Comparison of ENCODE assay signal across 8 cellular contexts in the genomic region with DNA sequence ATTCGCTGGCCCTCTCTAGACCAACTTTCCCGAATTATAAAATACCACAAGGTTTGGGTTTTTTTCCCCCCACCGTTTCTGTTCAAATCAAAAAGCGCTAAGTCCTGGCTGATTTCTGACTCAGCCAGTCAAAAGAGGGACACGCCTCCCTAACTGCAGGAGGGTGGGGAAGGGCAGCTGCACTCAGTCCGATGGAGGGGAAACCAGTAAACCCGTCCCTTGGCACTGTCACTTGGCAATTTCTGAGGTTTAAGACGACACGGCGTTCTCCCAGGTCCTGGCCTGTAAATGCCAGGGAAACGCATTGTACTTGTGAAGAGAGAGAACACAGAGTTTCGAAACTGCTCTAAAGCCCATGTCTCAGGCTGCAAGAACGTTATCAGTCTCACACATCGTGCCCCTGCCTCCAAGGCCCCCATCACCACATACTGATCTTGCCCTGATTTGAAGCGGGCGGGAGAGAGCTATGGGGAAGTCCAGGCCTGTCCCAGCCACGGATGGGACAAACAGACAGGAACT. TPM values are rescaled to one million over a fixed set of nuclear protein-coding genes. Genes with fewer than 3 reads are reported as not detected.
DNase-seq lines count a peak whose midpoint lies in the region; ATAC-seq, FAIRE-seq and TF ChIP-seq lines count a peak whose summit lies in the region.

No MANE protein-coding gene starts in this region.

- H4K20me1 ChIP-seq in HepG2 (ENCODE audit: insufficient read depth, low read length), result peaks cover 36% of the 10 kb centered on the region; the same call in 1 of the 2 replicates

- H3K27me3 ChIP-seq in HepG2 (ENCODE audit: control insufficient read depth in 1 of 2, insufficient read depth in 2 of 2, low read length in 2 of 2), result no peaks in the 10 kb centered on the region
- H3K27me3 ChIP-seq in upper lobe of left lung, result no peaks in the 10 kb centered on the region

- H3K27ac ChIP-seq in HepG2 (ENCODE audit: extremely low read length, insufficient read depth, low read length) (no peak overlapping the region), upper lobe of left lung (peak overlapping the region; percentile 73 to 82 (median 76))

- H3K9me3 ChIP-seq in HepG2 (ENCODE audit: low read length) (no peaks in the 10 kb centered on the region), upper lobe of left lung (no peaks in the 10 kb centered on the region)

- no peak overlapping the region for H3K4me2 ChIP-seq in HepG2 (ENCODE audit: low read depth, low read length)

- FAIRE-seq in HepG2 (lab: Jason Lieb, UNC), result no peak

- TF ChIP-seq CTCF in astrocyte of the cerebellum (IDR thresholded peaks at IDR 0.05; ENCODE audit: low read depth, low read length, missing control alignments), result no peak
- TF ChIP-seq CTCF in HepG2 (CRISPR knock-in tag; IDR thresholded peaks at IDR 0.05), result no peak
- no peak for TF ChIP-seq CTCF in upper lobe of left lung (IDR thresholded peaks at IDR 0.05)

- H3K36me3 ChIP-seq in HepG2 (replicated peaks in 1 of 2; ENCODE audit: control insufficient read depth in 1 of 2, insufficient read depth in 2 of 2, low read length in 2 of 2) (peaks cover 0 to 3% of the 10 kb centered on the region in 2 experiments; a peak in 2 of 5 replicates), upper lobe of left lung (no peaks in the 10 kb centered on the region)

- CTCF ChIA-PET in HepG2 (lab: Yijun Ruan, JAX; ENCODE audit: low intra/inter-chr PET ratio, low total read pairs), result no interaction called here

- intact Hi-C loops in HepG2 (cut with micrococcal nuclease; ENCODE audit: unreplicated experiment), result no loop called here

- TF ChIP-seq EP300 in HepG2 (IDR thresholded peaks at IDR 0.05; ENCODE audit: low read depth in 2 of 2, low read length in 2 of 2), result no peak
- no peak for TF ChIP-seq EP300 in HepG2 (CRISPR knock-in tag; IDR thresholded peaks at IDR 0.05; ENCODE audit: borderline replicate concordance)
- peak in 2 of 4 donors; percentile 95 to 96 for TF ChIP-seq EP300 in upper lobe of left lung (IDR thresholded peaks at IDR 0.05)

- ATAC-seq in HepG2, result peak; percentile 18; the same call in 1 of the 3 replicates
- peak; percentile 76 to 77 for ATAC-seq in upper lobe of left lung (ENCODE audit: low FRiP score in 2 of 2)
- ATAC-seq in HG03135 (IDR thresholded peaks at IDR 0.05; ENCODE audit: unreplicated experiment), result no peak

- H3K9ac ChIP-seq in HepG2 (ENCODE audit: insufficient read depth, low read depth, low read length), result no peak overlapping the region

- H3K79me2 ChIP-seq in HepG2 (ENCODE audit: insufficient read depth, low read length), result peaks cover 91% of the 10 kb centered on the region

- H3K4me1 ChIP-seq in HepG2 (ENCODE audit: insufficient read depth, low read length) (peaks cover 69% of the 10 kb centered on the region), upper lobe of left lung (peaks cover 33 to 81% (median 49%) of the 10 kb centered on the region in 4 donors)

- DNase-seq in NCI-H2227 (lab: John Stamatoyannopoulos, UW; ENCODE audit: unreplicated experiment) (peak; percentile 11), NCI-H2227 treated with DMSO at 0.1 percent for 48 hours (lab: John Stamatoyannopoulos, UW) (no peak), astrocyte of the cerebellum (ENCODE audit: low read depth) (no peak), HepG2 (ENCODE audit: low spot score) (no peak), upper lobe of left lung (peak in 1 of 2 donors; percentile 80), NCI-H748 treated with DMSO at 0.1 percent for 48 hours (lab: John Stamatoyannopoulos, UW) (no peak), OCI-M2 (lab: John Stamatoyannopoulos, UW; ENCODE audit: unreplicated experiment) (no peak)

- H3K4me3 ChIP-seq in astrocyte of the cerebellum (ENCODE audit: low read depth, low read length) (peak overlapping the region; percentile 32), HepG2 (replicated peaks in 1 of 3; ENCODE audit: insufficient read depth in 1 of 3, low read depth in 2 of 3, low read length in 3 of 3) (no peak overlapping the region), upper lobe of left lung (peak overlapping the region in 1 of 4 donors; percentile 4)

- no peak overlapping the region for H2AFZ ChIP-seq in HepG2 (ENCODE audit: low read length)

- TF ChIP-seq POLR2A in HepG2 (IDR thresholded peaks at IDR 0.05; ENCODE audit: insufficient read depth in 1 of 2, low read depth in 2 of 2, low read length in 2 of 2) (no peak), upper lobe of left lung (IDR thresholded peaks at IDR 0.05) (no peak)

- POLR2A ChIA-PET in HepG2 (lab: Yijun Ruan, JAX), result no interaction called here

- whole genome bisulfite sequencing in HepG2 (ENCODE audit: low lambda C conversion rate), result 77% methylated on average over 17 of the region's 17 CpGs
- WGBS in upper lobe of left lung, 2 donors, result 29 to 45% methylated on average over 17 of the region's 17 CpGs

- no peak for TF ChIP-seq RAD21 in HepG2 (CRISPR knock-in tag; IDR thresholded peaks at IDR 0.05)

- BruUV-seq in HepG2 (replicated peaks; lab: Mats Ljungman, UMichigan), result no TSS peak

- in situ Hi-C loops in astrocyte of the cerebellum (cut with HindIII; ENCODE audit: low sequenced_read_pairs) (no loop called here), HepG2 (cut with HindIII; ENCODE audit: extremely low pct_ligation_motif_present, low pct_unique_long_range_greater_than_20kb) (no loop called here)

TF ChIP-seq in HepG2, 621 proteins besides CTCF, POLR2A, EP300 and RAD21 (continues in another document):
- TF ChIP-seq FOSL2 (CRISPR knock-in tag; IDR thresholded peaks at IDR 0.05), result peak; percentile 61
- TF ChIP-seq ARNTL (CRISPR knock-in tag; IDR thresholded peaks at IDR 0.05), result no peak
- TF ChIP-seq ZNF10 (CRISPR knock-in tag; IDR thresholded peaks at IDR 0.05; ENCODE audit: borderline replicate concordance, low read depth), result no peak
- 0 out of 2 replicates have a peak, but pooled peaks have one; percentile 16 for TF ChIP-seq FOSL1 (CRISPR knock-in tag; IDR thresholded peaks at IDR 0.05; ENCODE audit: borderline replicate concordance)
- TF ChIP-seq, protein P1, sequence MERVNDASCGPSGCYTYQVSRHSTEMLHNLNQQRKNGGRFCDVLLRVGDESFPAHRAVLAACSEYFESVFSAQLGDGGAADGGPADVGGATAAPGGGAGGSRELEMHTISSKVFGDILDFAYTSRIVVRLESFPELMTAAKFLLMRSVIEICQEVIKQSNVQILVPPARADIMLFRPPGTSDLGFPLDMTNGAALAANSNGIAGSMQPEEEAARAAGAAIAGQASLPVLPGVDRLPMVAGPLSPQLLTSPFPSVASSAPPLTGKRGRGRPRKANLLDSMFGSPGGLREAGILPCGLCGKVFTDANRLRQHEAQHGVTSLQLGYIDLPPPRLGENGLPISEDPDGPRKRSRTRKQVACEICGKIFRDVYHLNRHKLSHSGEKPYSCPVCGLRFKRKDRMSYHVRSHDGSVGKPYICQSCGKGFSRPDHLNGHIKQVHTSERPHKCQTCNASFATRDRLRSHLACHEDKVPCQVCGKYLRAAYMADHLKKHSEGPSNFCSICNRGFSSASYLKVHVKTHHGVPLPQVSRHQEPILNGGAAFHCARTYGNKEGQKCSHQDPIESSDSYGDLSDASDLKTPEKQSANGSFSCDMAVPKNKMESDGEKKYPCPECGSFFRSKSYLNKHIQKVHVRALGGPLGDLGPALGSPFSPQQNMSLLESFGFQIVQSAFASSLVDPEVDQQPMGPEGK (CRISPR knock-in tag; IDR thresholded peaks at IDR 0.05), result peak; percentile 69
- TF ChIP-seq TEAD3 (CRISPR knock-in tag; optimal IDR thresholded peaks at IDR 0.05; ENCODE audit: borderline replicate concordance), result peak; percentile 19
- peak; percentile 28; the same call in 1 of the 2 replicates for TF ChIP-seq ZBTB33 (CRISPR knock-in tag; IDR thresholded peaks at IDR 0.05)
- TF ChIP-seq CBX2 (IDR thresholded peaks at IDR 0.05; ENCODE audit: low read depth, low read length), result no peak
- TF ChIP-seq CBX2 (CRISPR knock-in tag; IDR thresholded peaks at IDR 0.05; ENCODE audit: low read depth), result no peak

RNA-seq across cellular contexts. Expression of gene ZFHX3, which starts 57.9 kb away (rescaled TPM):
- total RNA-seq in HepG2 (2016; rRNA removed; fragmentation: Illumina TruSeq; extraction: Trizol), result 6.0 and 12.3 TPM in 2 replicates
- 1.8 and 1.9 TPM in 2 replicates for total RNA-seq in HepG2 (2016; cell fraction: cytosol; rRNA removed; fragmentation: Illumina TruSeq; extraction: Trizol; ENCODE audit: low read depth)
- total RNA-seq in HepG2 (2016; cell fraction: insoluble cytoplasmic fraction; rRNA removed; fragmentation: Illumina TruSeq; extraction: Trizol), result 5.6 and 10.6 TPM in 2 replicates
- total RNA-seq in HepG2 (2016; cell fraction: membrane; rRNA removed; fragmentation: Illumina TruSeq; extraction: Trizol), result 5.0 and 5.6 TPM in 2 replicates
- 15.3 and 19.7 TPM in 2 replicates for total RNA-seq in HepG2 (2016; cell fraction: nucleus; rRNA removed; fragmentation: Illumina TruSeq; extraction: Trizol)
- 5.0 and 5.3 TPM in 2 replicates for polyA plus RNA-seq in HepG2 (2011; rRNA removed)
- polyA plus RNA-seq in HepG2 (2011; cell fraction: cytosol; rRNA removed), result 3.5 and 4.2 TPM in 2 replicates
- polyA plus RNA-seq in HepG2 (2011; cell fraction: nucleus; rRNA removed), result 10.2 and 11.2 TPM in 2 replicates
- polyA plus RNA-seq in HepG2 (2012), result 12.6 and 14.4 TPM in 2 replicates
- polyA plus RNA-seq in HepG2 (2016; cell fraction: cytosol; fragmentation: Illumina TruSeq; extraction: Trizol; ENCODE audit: low read depth), result 0.31 and 0.36 TPM in 2 replicates
- 8.6 and 11.4 TPM in 2 replicates for polyA plus RNA-seq in HepG2 (2016; cell fraction: insoluble cytoplasmic fraction; fragmentation: Illumina TruSeq; extraction: Trizol; ENCODE audit: low read depth)
- 1.0 and 1.4 TPM in 2 replicates for polyA plus RNA-seq in HepG2 (2016; cell fraction: membrane; fragmentation: Illumina TruSeq; extraction: Trizol; ENCODE audit: low read depth)
- polyA plus RNA-seq in HepG2 (2016; cell fraction: nucleus; fragmentation: Illumina TruSeq; extraction: Trizol; ENCODE audit: insufficient read depth, low read depth), result 16.2 and 17.6 TPM in 2 replicates
- 12.7 and 18.2 TPM in 2 replicates for polyA minus RNA-seq in HepG2 (2011; rRNA and poly(A)+ RNA removed; ENCODE audit: low replicate concordance)
- polyA minus RNA-seq in HepG2 (2011; cell fraction: cytosol; rRNA and poly(A)+ RNA removed), result 16.9 and 20.7 TPM in 2 replicates
- 23.9 and 27.2 TPM in 2 replicates for polyA minus RNA-seq in HepG2 (2011; cell fraction: nucleus; rRNA and poly(A)+ RNA removed)
- total RNA-seq in upper lobe of left lung, result 10 to 100 TPM; 22.4 to 40.3 (median 27.0) TPM
